ENCODE assay signal across 8 cellular contexts in genomic region chr3:50321146-50321843, GRCh38. TPM values are rescaled to one million over a fixed set of nuclear protein-coding genes. Genes with fewer than 3 reads are reported as not detected.
A peak's percentile ranks its signal among the peaks of the same experiment; 100 is the strongest.
DNase-seq lines count a peak whose midpoint lies in the region; ATAC-seq and TF ChIP-seq lines count a peak whose summit lies in the region.

No MANE protein-coding gene starts in this region.

- H3F3A ChIP-seq in DOHH2 (ENCODE audit: control insufficient read depth, insufficient read depth) (no peaks in the 10 kb centered on the region; the same call in 1 of the 2 replicates), neural progenitor cell (ENCODE audit: low read depth) (peaks cover 35% of the 10 kb centered on the region)

- H4K20me1 ChIP-seq in DOHH2 (ENCODE audit: control insufficient read depth, insufficient read depth, low read depth, low read length), result no peaks in the 10 kb centered on the region
- H4K20me1 ChIP-seq in neural progenitor cell (ENCODE audit: low read depth), result peaks cover 36% of the 10 kb centered on the region

- H3K4me3 ChIP-seq in DOHH2 (ENCODE audit: low read length) (peak overlapping the region; percentile 97), foreskin fibroblast (ENCODE audit: low read depth in 1 of 2, low read length in 2 of 2) (peak overlapping the region; percentile 78 to 81), neural progenitor cell (peak overlapping the region; percentile 84), stomach (peak overlapping the region; percentile 82 to 92 (median 86))

- H2AFZ ChIP-seq in neural progenitor cell (replicated peaks), result peak overlapping the region; percentile 95

- H3K4me1 ChIP-seq in DOHH2 (ENCODE audit: control insufficient read depth, low read length) (peaks cover 25% of the 10 kb centered on the region), neural progenitor cell (peaks cover 28% of the 10 kb centered on the region), stomach (peaks cover 63 to 92% (median 80%) of the 10 kb centered on the region in 4 donors)

- H3K4me2 ChIP-seq in DOHH2 (ENCODE audit: low read length), result peak overlapping the region; percentile 56
- peak overlapping the region; percentile 88 for H3K4me2 ChIP-seq in neural progenitor cell

- ATAC-seq in GM21825 (IDR thresholded peaks at IDR 0.05; ENCODE audit: unreplicated experiment), result peak; percentile 71

- peak overlapping the region; percentile 100 for H3K27ac Mint-ChIP-seq in neural progenitor cell

- peaks cover 32% of the 10 kb centered on the region for H3K36me3 ChIP-seq in DOHH2 (ENCODE audit: control insufficient read depth, low read length)
- H3K36me3 ChIP-seq in KOPT-K1 (ENCODE audit: insufficient read depth, low read length), result peaks cover 63% of the 10 kb centered on the region
- H3K36me3 ChIP-seq in neural progenitor cell, result no peaks in the 10 kb centered on the region
- H3K36me3 ChIP-seq in stomach, result peaks cover 22 to 44% (median 41%) of the 10 kb centered on the region in 4 donors

- H3K9me3 Mint-ChIP-seq in neural progenitor cell, result no peaks in the 10 kb centered on the region

- WGBS in stomach, 5 donors, result 0 to 1% (median 0%) methylated on average over 29 to 68 of the region's 68 CpGs

- no peak for TF ChIP-seq CTCF in DOHH2 (IDR thresholded peaks at IDR 0.05; ENCODE audit: low read depth, low read length, poor library complexity, severe bottlenecking)
- TF ChIP-seq CTCF in foreskin fibroblast (IDR thresholded peaks at IDR 0.05; ENCODE audit: low read depth, low read length), result no peak
- TF ChIP-seq CTCF in neural progenitor cell (IDR thresholded peaks at IDR 0.05), result no peak
- peak in 1 of 7 experiments; percentile 31 for TF ChIP-seq CTCF in stomach (IDR thresholded peaks at IDR 0.05)

- H3K27ac ChIP-seq in DOHH2 (ENCODE audit: low read depth, low read length), result peak overlapping the region; percentile 73
- H3K27ac ChIP-seq in KOPT-K1 (ENCODE audit: low read depth, low read length, poor library complexity, severe bottlenecking), result peak overlapping the region; percentile 96
- H3K27ac ChIP-seq in neural progenitor cell, result peak overlapping the region; percentile 99
- H3K27ac ChIP-seq in stomach, result peak overlapping the region; percentile 91 to 96 (median 95)

- peaks cover 48% of the 10 kb centered on the region for H3K4me1 Mint-ChIP-seq in neural progenitor cell

- peak overlapping the region; percentile 99 for H3K4me3 Mint-ChIP-seq in neural progenitor cell

- peaks cover 24% of the 10 kb centered on the region for H3K36me3 Mint-ChIP-seq in neural progenitor cell

- H3K9me3 ChIP-seq in DOHH2 (ENCODE audit: control insufficient read depth, insufficient read depth, low read length) (no peaks in the 10 kb centered on the region), KOPT-K1 (ENCODE audit: insufficient read depth, low read length, poor library complexity, severe bottlenecking) (no peaks in the 10 kb centered on the region), neural progenitor cell (ENCODE audit: low read depth) (no peaks in the 10 kb centered on the region), stomach (no peaks in the 10 kb centered on the region)

- H3K27me3 ChIP-seq in DOHH2 (ENCODE audit: control insufficient read depth, low read length), result no peaks in the 10 kb centered on the region
- H3K27me3 ChIP-seq in neural progenitor cell, result no peaks in the 10 kb centered on the region
- no peaks in the 10 kb centered on the region for H3K27me3 ChIP-seq in stomach

- intact Hi-C loops in stomach (cut with DNase I; ENCODE audit: low total_unique reads), result no loop called here

- H3K79me2 ChIP-seq in DOHH2 (ENCODE audit: control insufficient read depth, low read length), result peaks cover 8% of the 10 kb centered on the region
- peaks cover 37% of the 10 kb centered on the region for H3K79me2 ChIP-seq in neural progenitor cell (ENCODE audit: low read depth)

- peak overlapping the region; percentile 91 for H3K9ac ChIP-seq in neural progenitor cell

- no peak for TF ChIP-seq POLR2A in stomach (IDR thresholded peaks at IDR 0.05)

- no peak for TF ChIP-seq EP300 in stomach (IDR thresholded peaks at IDR 0.05)

- H3K9me2 ChIP-seq in DOHH2 (replicated peaks; ENCODE audit: control insufficient read depth, low read length), result no peaks in the 10 kb centered on the region

- peaks cover 4% of the 10 kb centered on the region for H3K27me3 Mint-ChIP-seq in neural progenitor cell (ENCODE audit: insufficient read depth, low read depth)

- DNase-seq in SHP77 (lab: John Stamatoyannopoulos, UW) (peak; percentile 79 to 88), activated gamma-delta T cell (lab: John Stamatoyannopoulos, UW) (peak; percentile 61), foreskin fibroblast (peak; percentile 81 to 95), neural progenitor cell (ENCODE audit: low spot score) (peak; percentile 97), stomach (peak; percentile 92)

RNA-seq across cellular contexts. Expression of gene HYAL2, which starts 1.2 kb away (rescaled TPM):
- total RNA-seq in neural progenitor cell (ENCODE audit: low replicate concordance), result 38.9 and 92.3 TPM in 2 replicates
- 10 to 100 TPM; 11.1 to 96.4 (median 26.8) TPM for total RNA-seq in stomach
- polyA plus RNA-seq in stomach, result 10 to 100 TPM; 24.7 to 47.6 (median 30.4) TPM

RNA-seq across cellular contexts. Expression of gene TUSC2, which starts 6.7 kb away (rescaled TPM):
- 14.9 and 36.1 TPM in 2 replicates for total RNA-seq in neural progenitor cell (ENCODE audit: low replicate concordance)
- total RNA-seq in stomach, result 10 to 100 TPM in 3 of 5 donors, 1 to 10 TPM in 1, not detected in 1; 2.3 to 63.4 (median 25.6) TPM
- polyA plus RNA-seq in stomach, result 10 to 100 TPM; 40.3 to 48.1 (median 46.3) TPM

RNA-seq across cellular contexts. Expression of gene HYAL1, which starts 17.9 kb away (rescaled TPM):
- total RNA-seq in neural progenitor cell (ENCODE audit: low replicate concordance), result 1.6 and 3.0 TPM in 2 replicates
- 10 to 100 TPM in 1 of 5 donors, 1 to 10 TPM in 3, not detected in 1; 1.8 to 38.4 (median 5.3) TPM for total RNA-seq in stomach
- polyA plus RNA-seq in stomach, result 10 to 100 TPM in 2 of 3 donors, 1 to 10 TPM in 1; 6.3 to 25.8 (median 12.7) TPM

RNA-seq across cellular contexts. Expression of gene RASSF1, which starts 19.3 kb away (rescaled TPM):
- total RNA-seq in neural progenitor cell (ENCODE audit: low replicate concordance) (13.7 and 19.5 TPM in 2 replicates), stomach (10 to 100 TPM; 16.5 to 33.2 (median 22.6) TPM)
- 10 to 100 TPM; 27.8 to 37.3 (median 29.6) TPM for polyA plus RNA-seq in stomach

RNA-seq across cellular contexts. Expression of gene HYAL3, which starts 22.1 kb away (rescaled TPM):
- total RNA-seq in neural progenitor cell (ENCODE audit: low replicate concordance), result 2.2 and 4.9 TPM in 2 replicates
- total RNA-seq in stomach, result 1 to 10 TPM in 3 of 5 donors, not detected in 2; 1.3 to 3.9 (median 1.3) TPM
- polyA plus RNA-seq in stomach, result 1 to 10 TPM; 5.0 to 7.9 (median 7.7) TPM

Comparison
In these comparisons a context has a peak if more than half of its experiments do, and no peak if none do; other contexts are left out.
1. Peak in every context shown above with its lines: DNase-seq, ATAC-seq, H3K4me3 ChIP-seq and H3K27ac ChIP-seq.